In genomic region chr11:128691802-128692749, GRCh38 we compare ENCODE assay signal across 8 cellular contexts. TPM values are rescaled to one million over a fixed set of nuclear protein-coding genes. Genes with fewer than 3 reads are reported as not detected.
DNase-seq lines count a peak whose midpoint lies in the region; ATAC-seq and TF ChIP-seq lines count a peak whose summit lies in the region.

No MANE protein-coding gene starts in this region.

- ATAC-seq in RWPE2 (ENCODE audit: low read depth), result no peak
- ATAC-seq in omental fat pad (ENCODE audit: low FRiP score), result no peak

- no peaks in the 10 kb centered on the region for H3K9me3 ChIP-seq in RWPE2 (ENCODE audit: severe bottlenecking)

- DNase-seq in RWPE2 (ENCODE audit: low spot score) (no peak), foreskin fibroblast (no peak), retinal pigment epithelial cell (ENCODE audit: low read depth) (no peak), COLO668 (lab: John Stamatoyannopoulos, UW; ENCODE audit: unreplicated experiment) (no peak), NCI-H226 (no peak), omental fat pad (ENCODE audit: low spot score) (no peak), activated gamma-delta T cell (lab: John Stamatoyannopoulos, UW) (no peak)

- H3K4me3 ChIP-seq in RWPE2 (ENCODE audit: severe bottlenecking) (peak overlapping the region; percentile 61), foreskin fibroblast (ENCODE audit: low read depth in 1 of 2, low read length in 2 of 2) (peak overlapping the region; percentile 70 to 83), retinal pigment epithelial cell (ENCODE audit: low read length) (peak overlapping the region; percentile 61)

- peaks cover under 1% of the 10 kb centered on the region; the same call in 1 of the 2 replicates for H3K36me3 ChIP-seq in RWPE2 (ENCODE audit: low read depth)

- H3K4me1 ChIP-seq in RWPE2 (ENCODE audit: insufficient read depth, poor library complexity, severe bottlenecking), result no peaks in the 10 kb centered on the region

- H3K27ac ChIP-seq in RWPE2 (ENCODE audit: poor library complexity, severe bottlenecking), result peak overlapping the region; percentile 70

- H3K27me3 ChIP-seq in RWPE2 (ENCODE audit: insufficient read depth, poor library complexity, severe bottlenecking), result no peaks in the 10 kb centered on the region

- peak; percentile 40; the same call in 1 of the 3 replicates for TF ChIP-seq CTCF in GM12872 (IDR thresholded peaks at IDR 0.05; ENCODE audit: insufficient read depth, low read depth, low read length)
- no peak for TF ChIP-seq CTCF in RWPE2 (IDR thresholded peaks at IDR 0.05; ENCODE audit: poor library complexity, severe bottlenecking)
- peak; percentile 41 for TF ChIP-seq CTCF in foreskin fibroblast (IDR thresholded peaks at IDR 0.05; ENCODE audit: low read depth, low read length)
- TF ChIP-seq CTCF in retinal pigment epithelial cell (conservative IDR thresholded peaks at IDR 0.05; ENCODE audit: low read depth, low read length), result peak; percentile 45
- TF ChIP-seq CTCF in omental fat pad (IDR thresholded peaks at IDR 0.05), result no peak

RNA-seq across cellular contexts. Expression of gene FLI1, which starts 1.8 kb away (rescaled TPM):
- 100 to 1,000 TPM in 1 of 4 donors, 10 to 100 TPM in 3; 12.9 to 118 (median 50.4) TPM for total RNA-seq in omental fat pad

Comparison
In these comparisons a context has a peak if more than half of its experiments do, and no peak if none do; other contexts are left out.
1. CTCF ChIP-seq: peak in GM12872 (single experiment), foreskin fibroblast (single experiment) and retinal pigment epithelial cell (single experiment); none in RWPE2 (single experiment) and omental fat pad (0 of 3).
2. Peak in every context shown above with its lines, with median percentiles within 50 percentile points of each other: H3K4me3 ChIP-seq.